ENCODE assay signal across 22 cellular contexts in the genomic region with DNA sequence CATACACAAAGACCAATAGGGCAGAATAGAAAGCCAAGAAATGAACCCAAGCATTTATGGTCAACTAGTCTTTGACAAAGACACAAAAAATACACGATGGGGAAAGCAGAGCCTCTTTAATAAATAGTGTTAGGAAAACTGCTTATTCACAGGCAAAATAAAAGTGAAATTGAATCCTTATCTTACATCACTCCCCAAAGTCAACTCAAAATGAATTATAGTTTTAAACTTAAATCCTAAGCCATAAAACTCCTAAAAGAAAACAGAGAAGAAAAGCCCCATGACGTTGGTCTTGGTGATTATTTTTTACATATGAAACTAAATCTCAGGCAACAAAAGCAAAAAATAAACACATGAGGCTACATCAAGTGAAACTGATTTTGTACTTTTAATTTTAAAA. TPM values are rescaled to one million over a fixed set of nuclear protein-coding genes. Genes with fewer than 3 reads are reported as not detected.
"Had no signal": no experiment of that assay in that cellular context is flagged by ENCODE, and none has a peak within 500 bp of the region (broad histone marks: within the 10 kb centered on the region; RNA-seq: fewer than 3 reads in every experiment).

No MANE protein-coding gene starts in this region.

- ATAC-seq: stimulated activated naive CD8-positive, alpha-beta T cell treated with anti-CD3 and anti-CD28 coated beads, Interleukin-15, Interleukin-2, amounts not matched to agents 100 U/mL and 50 U/mL, for 24 hours had no signal

- DNase-seq: activated CD4-positive, alpha-beta memory T cell treated with anti-CD3 and anti-CD28 coated beads for 36 hours; activated CD4-positive, alpha-beta T cell treated with anti-CD3 and anti-CD28 coated beads for 48 hours; activated effector memory CD4-positive, alpha-beta T cell treated with Interleukin-2 at 50 U/mL for 16 hours; activated naive CD4-positive, alpha-beta T cell treated with anti-CD3 and anti-CD28 coated beads for 36 hours; activated naive CD8-positive, alpha-beta T cell treated with anti-CD3 and anti-CD28 coated beads, Interleukin-2, amount 10 ng/mL, durations not matched to agents 7 days and 5 days; activated T-cell treated with anti-CD3 and anti-CD28 coated beads, Interleukin-2, amount 50 U/mL, for 48 hours; cerebellar nuclear complex; cortex of kidney; foreskin melanocyte; glutamatergic neuron; immature natural killer cell; left ventricle myocardium inferior; naive B cell; nucleus accumbens; posterior cingulate gyrus; retina; stimulated activated CD4-positive, alpha-beta T cell treated with anti-CD3 and anti-CD28 coated beads, Interleukin-4, amount 100 ng/mL, for 4 hours; stimulated activated naive CD8-positive, alpha-beta T cell treated with anti-CD3 and anti-CD28 coated beads, Interleukin-15, Interleukin-2, amounts not matched to agents 100 U/mL and 50 U/mL, for 24 hours had no signal

- H3K4me1 Mint-ChIP-seq: activated naive CD8-positive, alpha-beta T cell treated with anti-CD3 and anti-CD28 coated beads, Interleukin-2, amount 10 ng/mL, durations not matched to agents 7 days and 5 days; immature natural killer cell; naive B cell had no signal

- H3K4me1 ChIP-seq: left ventricle myocardium inferior had no signal

- H3K27ac ChIP-seq: epithelial cell of prostate, hepatocyte, left ventricle myocardium inferior, tibial nerve had no signal

- H2AFZ ChIP-seq: hepatocyte had no signal

- H3K4me2 ChIP-seq: hepatocyte had no signal

- H3K9me3 Mint-ChIP-seq: activated naive CD8-positive, alpha-beta T cell treated with anti-CD3 and anti-CD28 coated beads, Interleukin-2, amount 10 ng/mL, durations not matched to agents 7 days and 5 days had no signal

- H3K27me3 Mint-ChIP-seq: activated CD4-positive, alpha-beta memory T cell treated with anti-CD3 and anti-CD28 coated beads for 36 hours; activated naive CD8-positive, alpha-beta T cell treated with anti-CD3 and anti-CD28 coated beads, Interleukin-2, amount 10 ng/mL, durations not matched to agents 7 days and 5 days; naive B cell had no signal

- H3K27ac Mint-ChIP-seq: activated CD4-positive, alpha-beta memory T cell treated with anti-CD3 and anti-CD28 coated beads for 36 hours; activated naive CD4-positive, alpha-beta T cell treated with anti-CD3 and anti-CD28 coated beads for 36 hours; activated naive CD8-positive, alpha-beta T cell treated with anti-CD3 and anti-CD28 coated beads, Interleukin-2, amount 10 ng/mL, durations not matched to agents 7 days and 5 days; immature natural killer cell; naive B cell had no signal

- H3K36me3 ChIP-seq: left ventricle myocardium inferior, tibial nerve had no signal

- H3K4me3 Mint-ChIP-seq: activated CD4-positive, alpha-beta memory T cell treated with anti-CD3 and anti-CD28 coated beads for 36 hours; activated naive CD4-positive, alpha-beta T cell treated with anti-CD3 and anti-CD28 coated beads for 36 hours; activated naive CD8-positive, alpha-beta T cell treated with anti-CD3 and anti-CD28 coated beads, Interleukin-2, amount 10 ng/mL, durations not matched to agents 7 days and 5 days; immature natural killer cell; naive B cell had no signal

- H3K27me3 ChIP-seq: hepatocyte, tibial nerve had no signal

- H3K36me3 Mint-ChIP-seq: activated CD4-positive, alpha-beta memory T cell treated with anti-CD3 and anti-CD28 coated beads for 36 hours; activated naive CD8-positive, alpha-beta T cell treated with anti-CD3 and anti-CD28 coated beads, Interleukin-2, amount 10 ng/mL, durations not matched to agents 7 days and 5 days; naive B cell had no signal

- H3K4me3 ChIP-seq: hepatocyte, left ventricle myocardium inferior, tibial nerve had no signal

RNA-seq across cellular contexts. Expression of a gene that starts 46.8 kb away (rescaled TPM):
- total RNA-seq: activated CD4-positive, alpha-beta memory T cell treated with anti-CD3 and anti-CD28 coated beads for 36 hours; activated naive CD4-positive, alpha-beta T cell treated with anti-CD3 and anti-CD28 coated beads for 36 hours; activated naive CD8-positive, alpha-beta T cell treated with anti-CD3 and anti-CD28 coated beads, Interleukin-2, amount 10 ng/mL, durations not matched to agents 7 days and 5 days; T-helper 2 cell treated with Interferon-gamma antibody and Interleukin-4, amounts not matched to agents 100 ng/mL and 5 ng/mL, for 36 hours had no signal
